8 cellular contexts compared by ENCODE assay signal in the genomic region with DNA sequence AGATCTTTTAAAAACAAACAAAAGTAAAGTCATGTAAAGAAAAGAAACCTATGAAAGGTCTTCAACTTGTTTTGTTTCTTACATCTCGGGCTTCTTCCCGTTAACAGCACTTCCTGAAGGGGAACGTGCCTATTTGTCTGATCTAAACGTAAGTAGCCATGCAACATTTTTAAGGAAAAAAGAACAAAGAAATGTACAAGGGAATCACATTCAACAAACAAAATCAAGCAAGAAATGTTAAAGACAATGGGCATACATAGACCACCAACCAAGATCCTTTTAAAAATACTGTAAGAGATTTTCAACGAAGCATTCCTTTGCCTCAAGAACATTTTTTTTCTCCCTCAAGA.
A peak's percentile ranks its signal among the peaks of the same experiment; 100 is the strongest.
DNase-seq lines count a peak whose midpoint lies in the region; ATAC-seq and TF ChIP-seq lines count a peak whose summit lies in the region.

No MANE protein-coding gene starts in this region.

- ATAC-seq in Right ventricle myocardium inferior (no peak), GM19328 (IDR thresholded peaks at IDR 0.05; ENCODE audit: unreplicated experiment) (no peak)
- no peak for ATAC-seq in activated T-helper 17 cell treated with anti-CD3 and anti-CD28 coated beads, Interleukin-2, amount 50 U/mL, for 72 hours (replicated peaks)

- H3K4me3 Mint-ChIP-seq in activated T-helper 17 cell treated with anti-CD3 and anti-CD28 coated beads, Interleukin-2, amount 50 U/mL, for 72 hours, result peak overlapping the region; percentile 80

- TF ChIP-seq CTCF in left ventricle myocardium inferior (IDR thresholded peaks at IDR 0.05; ENCODE audit: borderline replicate concordance), result no peak
- TF ChIP-seq CTCF in vagina (IDR thresholded peaks at IDR 0.05), result no peak

- no peak for TF ChIP-seq POLR2A in vagina (IDR thresholded peaks at IDR 0.05)

- peak overlapping the region; percentile 80 for H3K27ac Mint-ChIP-seq in activated T-helper 17 cell treated with anti-CD3 and anti-CD28 coated beads, Interleukin-2, amount 50 U/mL, for 72 hours

- DNase-seq in left ventricle myocardium inferior (no peak), Right ventricle myocardium inferior (ENCODE audit: missing footprints) (no peak), kidney tubule cell (ENCODE audit: low spot score) (peak; percentile 60), vagina (ENCODE audit: extremely low spot score in 2 of 2) (no peak), middle frontal gyrus (ENCODE audit: extremely low spot score, low spot score) (no peak), ecto neural progenitor cell (ENCODE audit: low spot score) (no peak)

- H3K9me3 ChIP-seq in left ventricle myocardium inferior (replicated peaks) (no peaks in the 10 kb centered on the region), vagina (no peaks in the 10 kb centered on the region)

- no peaks in the 10 kb centered on the region for H3K27me3 Mint-ChIP-seq in activated T-helper 17 cell treated with anti-CD3 and anti-CD28 coated beads, Interleukin-2, amount 50 U/mL, for 72 hours

- no peaks in the 10 kb centered on the region for H3K36me3 Mint-ChIP-seq in activated T-helper 17 cell treated with anti-CD3 and anti-CD28 coated beads, Interleukin-2, amount 50 U/mL, for 72 hours (ENCODE audit: low read depth)

- intact Hi-C loops in left ventricle myocardium inferior (cut with micrococcal nuclease) (no loop called here), Right ventricle myocardium inferior (cut with DNase I) (no loop called here), vagina (cut with DNase I) (no loop called here)

- H3K4me1 ChIP-seq in left ventricle myocardium inferior, result peaks cover 10% of the 10 kb centered on the region
- H3K4me1 ChIP-seq in vagina, result peaks cover 18% of the 10 kb centered on the region

- H3K36me3 ChIP-seq in left ventricle myocardium inferior (no peaks in the 10 kb centered on the region), vagina (no peaks in the 10 kb centered on the region)

- peak overlapping the region; percentile 1 for H3K27ac ChIP-seq in left ventricle myocardium inferior (replicated peaks)
- peak overlapping the region; percentile 27 for H3K27ac ChIP-seq in vagina

- H3K9me3 Mint-ChIP-seq in activated T-helper 17 cell treated with anti-CD3 and anti-CD28 coated beads, Interleukin-2, amount 50 U/mL, for 72 hours, result no peaks in the 10 kb centered on the region

- peak overlapping the region; percentile 48 for H3K4me3 ChIP-seq in left ventricle myocardium inferior
- peak overlapping the region; percentile 23 to 44 for H3K4me3 ChIP-seq in vagina

- H3K27me3 ChIP-seq in left ventricle myocardium inferior (ENCODE audit: low read depth), result no peaks in the 10 kb centered on the region
- H3K27me3 ChIP-seq in vagina, result no peaks in the 10 kb centered on the region

- H3K4me1 Mint-ChIP-seq in activated T-helper 17 cell treated with anti-CD3 and anti-CD28 coated beads, Interleukin-2, amount 50 U/mL, for 72 hours, result no peaks in the 10 kb centered on the region
